In the genomic region with DNA sequence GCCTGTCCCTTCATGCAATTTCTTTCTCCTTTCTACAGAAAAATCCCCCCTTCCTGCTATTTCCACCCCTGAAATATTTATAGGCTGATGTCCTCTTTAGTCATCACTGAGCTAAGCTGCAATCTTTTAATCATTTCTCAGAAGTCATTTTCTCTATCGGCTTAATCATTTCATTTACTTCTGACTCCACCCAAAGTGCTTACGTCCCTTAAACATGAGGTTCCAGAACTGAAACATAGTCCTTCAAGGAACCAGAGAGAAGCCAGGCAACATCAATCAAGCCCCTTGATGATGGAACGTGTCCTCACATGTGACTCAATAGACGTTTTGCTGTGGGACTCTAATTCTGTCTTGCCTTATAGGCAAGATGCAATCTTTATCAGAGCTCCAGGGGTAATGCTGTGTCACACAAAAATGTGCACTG, we compare ENCODE assay signal across 14 cellular contexts.
DNase-seq lines count a peak whose midpoint lies in the region; ATAC-seq lines count a peak whose summit lies in the region.
"Had no signal": no experiment of that assay in that cellular context is flagged by ENCODE, and none has a peak within 500 bp of the region (broad histone marks: within the 10 kb centered on the region; RNA-seq: fewer than 3 reads in every experiment).

No MANE protein-coding gene starts in this region.

- peak overlapping the region; percentile 39 for H3K4me2 ChIP-seq in GM23248 (ENCODE audit: unreplicated experiment)

- no peaks in the 10 kb centered on the region for H3K9me2 ChIP-seq in GM23248 (ENCODE audit: insufficient read depth)

- peak overlapping the region; percentile 3; the same call in 1 of the 2 replicates for H3K4me3 ChIP-seq in GM23248
- H3K4me3 ChIP-seq: right lobe of liver had no signal

- no peaks in the 10 kb centered on the region for H3K27me3 ChIP-seq in GM23248 (replicated peaks; ENCODE audit: insufficient read depth)
- H3K27me3 ChIP-seq: right lobe of liver had no signal

- peaks cover 7% of the 10 kb centered on the region for H3K27me3 Mint-ChIP-seq in T-helper 2 cell treated with Interferon-gamma antibody and Interleukin-4, amounts not matched to agents 5 μg/mL and 100 μg/mL, for 36 hours (ENCODE audit: low read depth)

- H3K27ac Mint-ChIP-seq in T-helper 2 cell treated with Interferon-gamma antibody and Interleukin-4, amounts not matched to agents 5 μg/mL and 100 μg/mL, for 36 hours, result no peak overlapping the region
- H3K27ac Mint-ChIP-seq: activated CD4-positive, alpha-beta memory T cell treated with anti-CD3 and anti-CD28 coated beads for 36 hours; activated naive CD8-positive, alpha-beta T cell treated with anti-CD3 and anti-CD28 coated beads, Interleukin-2, amount 10 ng/mL, durations not matched to agents 7 days and 5 days; CD14-positive monocyte had no signal

- WGBS in GM23248 (ENCODE audit: low coverage in 1 of 2, low lambda C conversion rate in 2 of 2, missing lambda C conversion rate in 2 of 2), 2 experiments, result 1 to 7% methylated on average over 4 of the region's 4 CpGs

- ATAC-seq in left cardiac atrium, result no peak
- ATAC-seq: right lobe of liver had no signal

- H2AFZ ChIP-seq in GM23248, result peak overlapping the region; percentile 41; the same call in 1 of the 2 replicates

- peaks cover 57% of the 10 kb centered on the region for H3K4me1 ChIP-seq in GM23248 (ENCODE audit: insufficient read depth)

- H3K36me3 Mint-ChIP-seq in T-helper 2 cell treated with Interferon-gamma antibody and Interleukin-4, amounts not matched to agents 5 μg/mL and 100 μg/mL, for 36 hours (ENCODE audit: low read depth), result peaks cover 2% of the 10 kb centered on the region
- H3K36me3 Mint-ChIP-seq: activated CD4-positive, alpha-beta memory T cell treated with anti-CD3 and anti-CD28 coated beads for 36 hours; activated naive CD8-positive, alpha-beta T cell treated with anti-CD3 and anti-CD28 coated beads, Interleukin-2, amount 10 ng/mL, durations not matched to agents 7 days and 5 days; CD14-positive monocyte had no signal

- peak overlapping the region; percentile 53 for H3K9ac ChIP-seq in GM23248

- H3K4me3 Mint-ChIP-seq in T-helper 2 cell treated with Interferon-gamma antibody and Interleukin-4, amounts not matched to agents 5 μg/mL and 100 μg/mL, for 36 hours, result no peak overlapping the region
- H3K4me3 Mint-ChIP-seq: activated CD4-positive, alpha-beta memory T cell treated with anti-CD3 and anti-CD28 coated beads for 36 hours; activated naive CD8-positive, alpha-beta T cell treated with anti-CD3 and anti-CD28 coated beads, Interleukin-2, amount 10 ng/mL, durations not matched to agents 7 days and 5 days; CD14-positive monocyte had no signal

- in situ Hi-C loops in GM23248 (cut with MboI), result no loop called here

- DNase-seq in A172 (ENCODE audit: low spot score) (peak; percentile 82), GM23248 (peak; percentile 83), fibroblast of peridontal ligament (ENCODE audit: extremely low read depth) (peak; percentile 84), 8988T (no peak), left cardiac atrium (no peak), iPS-NIHi11 (ENCODE audit: low spot score) (no peak), NCI-H526 treated with DMSO at 0.1 percent for 48 hours (lab: John Stamatoyannopoulos, UW) (no peak)
- DNase-seq in T-helper 2 cell treated with Interferon-gamma antibody and Interleukin-4, amounts not matched to agents 5 μg/mL and 100 μg/mL, for 36 hours (ENCODE audit: low spot score), result peak; percentile 16
- DNase-seq: activated CD4-positive, alpha-beta memory T cell treated with anti-CD3 and anti-CD28 coated beads for 36 hours; activated naive CD8-positive, alpha-beta T cell treated with anti-CD3 and anti-CD28 coated beads, Interleukin-2, amount 10 ng/mL, durations not matched to agents 7 days and 5 days; NCI-H1092 treated with DMSO at 0.1 percent for 48 hours; NCI-H774; right lobe of liver had no signal

- intact Hi-C loops in left cardiac atrium (cut with DNase I), result no loop called here

- no peaks in the 10 kb centered on the region for H4K20me1 ChIP-seq in GM23248 (ENCODE audit: insufficient read depth)

- H3K79me2 ChIP-seq in GM23248 (ENCODE audit: insufficient read depth), result no peaks in the 10 kb centered on the region

- peaks cover 26% of the 10 kb centered on the region for H3K4me1 Mint-ChIP-seq in T-helper 2 cell treated with Interferon-gamma antibody and Interleukin-4, amounts not matched to agents 5 μg/mL and 100 μg/mL, for 36 hours (ENCODE audit: low read depth)
- H3K4me1 Mint-ChIP-seq: CD14-positive monocyte had no signal

- peak overlapping the region; percentile 81 for H3K27ac ChIP-seq in GM23248
- H3K27ac ChIP-seq: right lobe of liver had no signal

- H3K36me3 ChIP-seq in GM23248 (ENCODE audit: low read depth), result no peaks in the 10 kb centered on the region
- H3K36me3 ChIP-seq: right lobe of liver had no signal

- no peaks in the 10 kb centered on the region for H3K9me3 Mint-ChIP-seq in T-helper 2 cell treated with Interferon-gamma antibody and Interleukin-4, amounts not matched to agents 5 μg/mL and 100 μg/mL, for 36 hours
- H3K9me3 Mint-ChIP-seq: activated CD4-positive, alpha-beta memory T cell treated with anti-CD3 and anti-CD28 coated beads for 36 hours; activated naive CD8-positive, alpha-beta T cell treated with anti-CD3 and anti-CD28 coated beads, Interleukin-2, amount 10 ng/mL, durations not matched to agents 7 days and 5 days had no signal

- H3F3A ChIP-seq in GM23248 (ENCODE audit: insufficient read depth), result peaks cover 39% of the 10 kb centered on the region

- H3K9me3 ChIP-seq in GM23248 (ENCODE audit: low read depth), result no peaks in the 10 kb centered on the region
- H3K9me3 ChIP-seq: right lobe of liver had no signal

Comparison
In these comparisons a context has a peak if more than half of its experiments do, and no peak if none do; other contexts are left out.
1. DNase-seq: peak in A172 (single experiment), GM23248 (single experiment), T-helper 2 cell treated with Interferon-gamma antibody and Interleukin-4, amounts not matched to agents 5 μg/mL and 100 μg/mL, for 36 hours (single experiment) and fibroblast of peridontal ligament (single experiment); none in 8988T (single experiment), left cardiac atrium (single experiment), iPS-NIHi11 (single experiment) and NCI-H526 treated with DMSO at 0.1 percent for 48 hours (single experiment).